Comparison of ENCODE assay signal across 18 cellular contexts in genomic region chr18:37482433-37482832, GRCh38.
DNase-seq lines count a peak whose midpoint lies in the region; ATAC-seq and TF ChIP-seq lines count a peak whose summit lies in the region.
"Had no signal": no experiment of that assay in that cellular context is flagged by ENCODE, and none has a peak within 500 bp of the region (broad histone marks: within the 10 kb centered on the region; RNA-seq: fewer than 3 reads in every experiment).

No MANE protein-coding gene starts in this region.

- CTCF ChIA-PET in SK-N-SH (lab: Yijun Ruan, JAX) = interaction anchor here (1.5 to 1.7 kb wide), 3 partner anchors 15 to 55 kb away, joined by 3 to 8 read pairs (median 3); no protein-coding TSS in a partner anchor

- no peak for TF ChIP-seq CTCF in SK-N-SH (IDR thresholded peaks at IDR 0.05)
- no peak for TF ChIP-seq CTCF in GM23338 (conservative IDR thresholded peaks at IDR 0.05; ENCODE audit: low read depth in 2 of 2)
- TF ChIP-seq CTCF in osteoblast (IDR thresholded peaks at IDR 0.05; ENCODE audit: extremely low read depth, low read depth, low read length) = no peak
- no peak for TF ChIP-seq CTCF in testis (IDR thresholded peaks at IDR 0.05)

- no peak for ATAC-seq in SK-N-SH treated with all-trans-retinoic acid at 6 μM for 48 hours
- ATAC-seq in GM23338 = no peak
- ATAC-seq: CD8-positive, alpha-beta T cell had no signal

- no peaks in the 10 kb centered on the region for H3K9me2 ChIP-seq in SK-N-SH
- no peaks in the 10 kb centered on the region for H3K9me2 ChIP-seq in GM23338 (ENCODE audit: insufficient read depth)

- H3K27me3 ChIP-seq in SK-N-SH (ENCODE audit: insufficient read depth) = no peaks in the 10 kb centered on the region
- peaks cover 19% of the 10 kb centered on the region for H3K27me3 ChIP-seq in GM23338 (ENCODE audit: insufficient read depth)
- peaks cover 24% of the 10 kb centered on the region for H3K27me3 ChIP-seq in osteoblast (ENCODE audit: insufficient read depth, low read length)
- no peaks in the 10 kb centered on the region for H3K27me3 ChIP-seq in testis
- H3K27me3 ChIP-seq: BLaER1 had no signal

- H3K9ac ChIP-seq in SK-N-SH = no peak overlapping the region
- H3K9ac ChIP-seq: BLaER1, GM23248 had no signal

- H3K9me3 ChIP-seq in SK-N-SH (no peaks in the 10 kb centered on the region), osteoblast (ENCODE audit: low read depth, low read length) (no peaks in the 10 kb centered on the region), testis (no peaks in the 10 kb centered on the region)
- H3K9me3 ChIP-seq: HAP-1 had no signal

- H3K27me3 Mint-ChIP-seq in GM23338 (ENCODE audit: insufficient read depth, low read depth, poor library complexity) = peaks cover 26% of the 10 kb centered on the region

- no peaks in the 10 kb centered on the region for H3F3A ChIP-seq in SK-N-SH (replicated peaks; ENCODE audit: insufficient read depth)
- H3F3A ChIP-seq in GM23338 (replicated peaks; ENCODE audit: low read depth) = peaks cover 8% of the 10 kb centered on the region; the same call in 1 of the 2 replicates

- POLR2A ChIA-PET in SK-N-SH (lab: Yijun Ruan, JAX) = no interaction called here

- no peak overlapping the region for H3K4me2 ChIP-seq in SK-N-SH
- peak overlapping the region; percentile 53; the same call in 1 of the 2 replicates for H3K4me2 ChIP-seq in GM23338
- no peak overlapping the region for H3K4me2 ChIP-seq in osteoblast (ENCODE audit: insufficient read depth, low read length)
- H3K4me2 ChIP-seq: BLaER1 had no signal

- H3K4me1 Mint-ChIP-seq in GM23338 = peaks cover 50% of the 10 kb centered on the region

- H3K79me2 ChIP-seq in SK-N-SH (ENCODE audit: insufficient read depth) (no peaks in the 10 kb centered on the region), GM23338 (replicated peaks; ENCODE audit: insufficient read depth) (no peaks in the 10 kb centered on the region), osteoblast (ENCODE audit: insufficient read depth, low read length) (no peaks in the 10 kb centered on the region)

- intact Hi-C loops in testis (cut with DNase I; ENCODE audit: low total_unique reads) = no loop called here

- H3K4me3 ChIP-seq in SK-N-SH (ENCODE audit: low read depth in 2 of 2, low read length in 1 of 2) = no peak overlapping the region
- no peak overlapping the region for H3K4me3 ChIP-seq in GM23338
- no peak overlapping the region for H3K4me3 ChIP-seq in osteoblast (ENCODE audit: insufficient read depth, low read length)
- H3K4me3 ChIP-seq in testis = no peak overlapping the region
- H3K4me3 ChIP-seq: BLaER1, GM23248, HAP-1 had no signal

- H3K9me3 Mint-ChIP-seq in GM23338 = no peaks in the 10 kb centered on the region
- H3K9me3 Mint-ChIP-seq: CD8-positive, alpha-beta T cell; HFFc6 had no signal

- H4K20me1 ChIP-seq in SK-N-SH (ENCODE audit: insufficient read depth) (no peaks in the 10 kb centered on the region), GM23338 (replicated peaks; ENCODE audit: insufficient read depth) (no peaks in the 10 kb centered on the region), osteoblast (ENCODE audit: insufficient read depth, low read length) (no peaks in the 10 kb centered on the region)

- no peaks in the 10 kb centered on the region for H3K36me3 ChIP-seq in SK-N-SH (replicated peaks in 1 of 2; ENCODE audit: control insufficient read depth in 1 of 2, insufficient read depth in 2 of 2, low read length in 1 of 2)
- no peaks in the 10 kb centered on the region for H3K36me3 ChIP-seq in GM23338 (ENCODE audit: insufficient read depth)
- H3K36me3 ChIP-seq in osteoblast (ENCODE audit: insufficient read depth, low read length) = no peaks in the 10 kb centered on the region
- H3K36me3 ChIP-seq in testis (ENCODE audit: low read depth, missing control alignments) = no peaks in the 10 kb centered on the region
- H3K36me3 ChIP-seq: BLaER1, HAP-1 had no signal

- H2AFZ ChIP-seq in SK-N-SH (ENCODE audit: low read depth) = no peak overlapping the region
- no peak overlapping the region for H2AFZ ChIP-seq in GM23338
- no peak overlapping the region for H2AFZ ChIP-seq in osteoblast (ENCODE audit: low read length)
- H2AFZ ChIP-seq: GM23248 had no signal

- H3K27ac ChIP-seq in SK-N-SH (ENCODE audit: low read depth in 2 of 2, low read length in 1 of 2) (peak overlapping the region in 1 of 2 experiments; percentile 60; a peak in 2 of 4 replicates), GM23338 (ENCODE audit: low read depth) (no peak overlapping the region), osteoblast (ENCODE audit: low read depth, low read length) (no peak overlapping the region), testis (no peak overlapping the region)
- H3K27ac ChIP-seq: BLaER1, C4-2B, GM23248 had no signal

- H3K27ac Mint-ChIP-seq in GM23338 = no peak overlapping the region
- H3K27ac Mint-ChIP-seq: CD8-positive, alpha-beta T cell; HFFc6 had no signal

- DNase-seq in SK-N-SH = peak; percentile 64
- no peak for DNase-seq in GM23338 (ENCODE audit: low spot score)
- DNase-seq in kidney tubule cell (ENCODE audit: low spot score) = peak; percentile 17
- peak; percentile 60 for DNase-seq in osteoblast (ENCODE audit: insufficient read length, low spot score, missing footprints)
- DNase-seq in ureter (ENCODE audit: low spot score) = no peak
- no peak for DNase-seq in testis
- no peak for DNase-seq in COLO668 (lab: John Stamatoyannopoulos, UW; ENCODE audit: unreplicated experiment)
- DNase-seq: CD4-positive, CD25-positive, alpha-beta regulatory T cell; CD8-positive, alpha-beta T cell; DMS53; DMS79 treated with DMSO at 0.1 percent for 48 hours; GF-D8; GM23248; HFFc6 had no signal

- WGBS in SK-N-SH (ENCODE audit: low lambda C conversion rate) = 25% methylated on average over 3 of the region's 3 CpGs
- WGBS in testis, 2 donors = 72 to 83% methylated on average over 3 of the region's 3 CpGs

- TF ChIP-seq POLR2A in testis (IDR thresholded peaks at IDR 0.05) = no peak

- no peaks in the 10 kb centered on the region for H3K36me3 Mint-ChIP-seq in GM23338 (ENCODE audit: low read depth)
- H3K36me3 Mint-ChIP-seq: CD4-positive, CD25-positive, alpha-beta regulatory T cell; CD8-positive, alpha-beta T cell had no signal

- no peak for TF ChIP-seq EP300 in SK-N-SH (IDR thresholded peaks at IDR 0.05; ENCODE audit: borderline replicate concordance in 1 of 2, low read depth in 1 of 2, low read length in 1 of 2)

- H3K4me3 Mint-ChIP-seq in GM23338 = no peak overlapping the region
- H3K4me3 Mint-ChIP-seq: CD4-positive, CD25-positive, alpha-beta regulatory T cell; CD8-positive, alpha-beta T cell; HFFc6 had no signal

- no peak for TF ChIP-seq RAD21 in SK-N-SH (IDR thresholded peaks at IDR 0.05; ENCODE audit: low read length)

- H3K4me1 ChIP-seq in SK-N-SH (ENCODE audit: control insufficient read depth in 1 of 2, insufficient read depth in 2 of 2, low read depth in 1 of 2, low read length in 1 of 2) (peaks cover 0 to 23% of the 10 kb centered on the region in 2 experiments; a peak in 2 of 4 replicates), GM23338 (ENCODE audit: insufficient read depth) (peaks cover 34% of the 10 kb centered on the region), osteoblast (ENCODE audit: insufficient read depth, low read length) (no peaks in the 10 kb centered on the region), testis (peaks cover 14% of the 10 kb centered on the region)
- H3K4me1 ChIP-seq: HAP-1 had no signal

TF ChIP-seq in SK-N-SH, 30 proteins besides CTCF, POLR2A, EP300 and RAD21 (continues in another document):
- TF ChIP-seq SIN3A (IDR thresholded peaks at IDR 0.05; ENCODE audit: borderline replicate concordance, low read depth, low read length) = no peak
- no peak for TF ChIP-seq FOXJ3 (CRISPR knock-in tag; IDR thresholded peaks at IDR 0.05)
- no peak for TF ChIP-seq NRF1 (IDR thresholded peaks at IDR 0.05; ENCODE audit: low read depth, low read length)
- TF ChIP-seq GATA2 (CRISPR knock-in tag; IDR thresholded peaks at IDR 0.05) = no peak
- no peak for TF ChIP-seq PBX3 (IDR thresholded peaks at IDR 0.05)

TF ChIP-seq in GM23338, 12 proteins besides CTCF, POLR2A, EP300 and RAD21 (continues in another document):
- no peak for TF ChIP-seq ZNF331 (CRISPR knock-in tag; IDR thresholded peaks at IDR 0.05; ENCODE audit: low read depth)
- TF ChIP-seq JUNB (IDR thresholded peaks at IDR 0.05; ENCODE audit: unreplicated experiment) = no peak
- TF ChIP-seq NANOG (IDR thresholded peaks at IDR 0.05; ENCODE audit: borderline replicate concordance) = no peak
- TF ChIP-seq EZH2phosphoT487 (IDR thresholded peaks at IDR 0.05; ENCODE audit: unreplicated experiment) = no peak
- TF ChIP-seq STAT1 (IDR thresholded peaks at IDR 0.05; ENCODE audit: unreplicated experiment) = no peak
- no peak for TF ChIP-seq ZNF114 (CRISPR knock-in tag; IDR thresholded peaks at IDR 0.05)
- TF ChIP-seq CREB1 (CRISPR knock-in tag; IDR thresholded peaks at IDR 0.05; ENCODE audit: low read depth) = no peak
- no peak for TF ChIP-seq POLR2AphosphoS5 (IDR thresholded peaks at IDR 0.05; ENCODE audit: low read depth)

Comparison
In these comparisons a context has a peak if more than half of its experiments do, and no peak if none do; other contexts are left out.
1. DNase-seq: peak in SK-N-SH (single experiment), kidney tubule cell (single experiment) and osteoblast (single experiment); none in GM23338 (single experiment), ureter (single experiment), testis (single experiment) and COLO668 (single experiment).